In genomic region chr12:118682656-118683055, GRCh38 we compare ENCODE assay signal across 19 cellular contexts.
DNase-seq lines count a peak whose midpoint lies in the region; ATAC-seq and TF ChIP-seq lines count a peak whose summit lies in the region.
"Had no signal": no experiment of that assay in that cellular context is flagged by ENCODE, and none has a peak within 500 bp of the region (broad histone marks: within the 10 kb centered on the region; RNA-seq: fewer than 3 reads in every experiment).

No MANE protein-coding gene starts in this region.

- H3K27me3 ChIP-seq in MM.1S (replicated peaks; ENCODE audit: insufficient read depth, low read length), result no peaks in the 10 kb centered on the region
- H3K27me3 ChIP-seq: ascending aorta; BLaER1 treated with 17β-estradiol and CSF1 and Interleukin-3, amounts not matched to agents 10 nM and 100 nM; upper lobe of left lung had no signal

- H3K9me3 ChIP-seq in MM.1S (replicated peaks; ENCODE audit: insufficient read depth, low read length), result no peaks in the 10 kb centered on the region
- H3K9me3 ChIP-seq: ascending aorta, upper lobe of left lung had no signal

- H4K20me1 ChIP-seq in MM.1S (ENCODE audit: insufficient read depth, low read length), result no peaks in the 10 kb centered on the region
- H4K20me1 ChIP-seq: BLaER1 treated with 17β-estradiol and CSF1 and Interleukin-3, amounts not matched to agents 10 nM and 100 nM had no signal

- no peaks in the 10 kb centered on the region for H3F3A ChIP-seq in MM.1S (ENCODE audit: insufficient read depth, low read length)

- peaks cover 15% of the 10 kb centered on the region for H3K27me3 Mint-ChIP-seq in activated T-helper 17 cell treated with anti-CD3 and anti-CD28 coated beads, Interleukin-2, amount 50 U/mL, for 72 hours

- DNase-seq in Ammon's horn (ENCODE audit: low spot score) (peak; percentile 37), MM.1S (no peak), D341Med (ENCODE audit: low spot score) (no peak)
- DNase-seq in activated CD4-positive, alpha-beta T cell treated with anti-CD3 and anti-CD28 coated beads, Interleukin-2, amount 50 U/mL, for 4 hours, result no peak
- DNase-seq: activated B cell treated with CpG ODN at 0.5 μM for 24 hours; foreskin melanocyte; NCI-H2029 treated with DMSO at 0.1 percent for 48 hours; NCI-H69; posterior cingulate gyrus; spleen; stimulated activated naive B cell treated with anti-CD40 and anti-IgM and Interleukin-4, amounts not matched to agents 10 μg/mL and 1 μg/mL and 100 μg/mL, for 72 hours; upper lobe of left lung had no signal

- H2AFZ ChIP-seq in MM.1S (ENCODE audit: low read length), result no peak overlapping the region

- H3K36me3 ChIP-seq in MM.1S (replicated peaks; ENCODE audit: insufficient read depth, low read length), result no peaks in the 10 kb centered on the region
- H3K36me3 ChIP-seq: ascending aorta; BLaER1 treated with 17β-estradiol and CSF1 and Interleukin-3, amounts not matched to agents 10 nM and 100 nM; spleen; upper lobe of left lung had no signal

- ATAC-seq in GM19395 (IDR thresholded peaks at IDR 0.05; ENCODE audit: unreplicated experiment), result peak; percentile 67
- ATAC-seq in HG02763 (IDR thresholded peaks at IDR 0.05; ENCODE audit: unreplicated experiment), result peak; percentile 76
- ATAC-seq in HG03575 (IDR thresholded peaks at IDR 0.05; ENCODE audit: extremely low read depth, insufficient number of reproducible peaks, low FRiP score, unreplicated experiment), result peak; percentile 86
- ATAC-seq in activated T-helper 17 cell treated with anti-CD3 and anti-CD28 coated beads, Interleukin-2, amount 50 U/mL, for 72 hours (replicated peaks), result no peak

- no peak for TF ChIP-seq CTCF in MM.1S (IDR thresholded peaks at IDR 0.05; ENCODE audit: low read length)

- no peak overlapping the region for H3K4me3 Mint-ChIP-seq in activated T-helper 17 cell treated with anti-CD3 and anti-CD28 coated beads, Interleukin-2, amount 50 U/mL, for 72 hours
- H3K4me3 Mint-ChIP-seq: activated B cell treated with CpG ODN at 0.5 μM for 24 hours; stimulated activated naive B cell treated with anti-CD40 and anti-IgM and Interleukin-4, amounts not matched to agents 10 μg/mL and 1 μg/mL and 100 μg/mL, for 72 hours had no signal

- H3K9me3 Mint-ChIP-seq in activated T-helper 17 cell treated with anti-CD3 and anti-CD28 coated beads, Interleukin-2, amount 50 U/mL, for 72 hours, result peaks cover 19% of the 10 kb centered on the region

- H3K4me1 Mint-ChIP-seq in activated T-helper 17 cell treated with anti-CD3 and anti-CD28 coated beads, Interleukin-2, amount 50 U/mL, for 72 hours, result no peaks in the 10 kb centered on the region

- H3K9ac ChIP-seq in MM.1S (ENCODE audit: low read length), result no peak overlapping the region
- H3K9ac ChIP-seq: BLaER1 treated with 17β-estradiol and CSF1 and Interleukin-3, amounts not matched to agents 10 nM and 100 nM had no signal

- H3K9me2 ChIP-seq in MM.1S (replicated peaks; ENCODE audit: insufficient read depth, low read length), result no peaks in the 10 kb centered on the region

- H3K79me2 ChIP-seq in MM.1S (ENCODE audit: low read length), result no peaks in the 10 kb centered on the region

- H3K4me2 ChIP-seq in MM.1S (ENCODE audit: low read depth, low read length), result no peak overlapping the region

- H3K4me3 ChIP-seq in MM.1S (ENCODE audit: low read length), result no peak overlapping the region
- H3K4me3 ChIP-seq: ascending aorta; BLaER1 treated with 17β-estradiol and CSF1 and Interleukin-3, amounts not matched to agents 10 nM and 100 nM; spleen; upper lobe of left lung had no signal

- no peaks in the 10 kb centered on the region for H3K36me3 Mint-ChIP-seq in activated T-helper 17 cell treated with anti-CD3 and anti-CD28 coated beads, Interleukin-2, amount 50 U/mL, for 72 hours (ENCODE audit: low read depth)

- H3K27ac ChIP-seq in MM.1S (ENCODE audit: low read length), result no peak overlapping the region
- H3K27ac ChIP-seq: 22Rv1; ascending aorta; BLaER1 treated with 17β-estradiol and CSF1 and Interleukin-3, amounts not matched to agents 10 nM and 100 nM; spleen; upper lobe of left lung had no signal

- no peak overlapping the region for H3K27ac Mint-ChIP-seq in activated T-helper 17 cell treated with anti-CD3 and anti-CD28 coated beads, Interleukin-2, amount 50 U/mL, for 72 hours
- H3K27ac Mint-ChIP-seq: activated B cell treated with CpG ODN at 0.5 μM for 24 hours; stimulated activated naive B cell treated with anti-CD40 and anti-IgM and Interleukin-4, amounts not matched to agents 10 μg/mL and 1 μg/mL and 100 μg/mL, for 72 hours had no signal

- no peaks in the 10 kb centered on the region for H3K4me1 ChIP-seq in MM.1S (ENCODE audit: low read length)
- H3K4me1 ChIP-seq: ascending aorta, spleen, upper lobe of left lung had no signal
